In the genomic region with DNA sequence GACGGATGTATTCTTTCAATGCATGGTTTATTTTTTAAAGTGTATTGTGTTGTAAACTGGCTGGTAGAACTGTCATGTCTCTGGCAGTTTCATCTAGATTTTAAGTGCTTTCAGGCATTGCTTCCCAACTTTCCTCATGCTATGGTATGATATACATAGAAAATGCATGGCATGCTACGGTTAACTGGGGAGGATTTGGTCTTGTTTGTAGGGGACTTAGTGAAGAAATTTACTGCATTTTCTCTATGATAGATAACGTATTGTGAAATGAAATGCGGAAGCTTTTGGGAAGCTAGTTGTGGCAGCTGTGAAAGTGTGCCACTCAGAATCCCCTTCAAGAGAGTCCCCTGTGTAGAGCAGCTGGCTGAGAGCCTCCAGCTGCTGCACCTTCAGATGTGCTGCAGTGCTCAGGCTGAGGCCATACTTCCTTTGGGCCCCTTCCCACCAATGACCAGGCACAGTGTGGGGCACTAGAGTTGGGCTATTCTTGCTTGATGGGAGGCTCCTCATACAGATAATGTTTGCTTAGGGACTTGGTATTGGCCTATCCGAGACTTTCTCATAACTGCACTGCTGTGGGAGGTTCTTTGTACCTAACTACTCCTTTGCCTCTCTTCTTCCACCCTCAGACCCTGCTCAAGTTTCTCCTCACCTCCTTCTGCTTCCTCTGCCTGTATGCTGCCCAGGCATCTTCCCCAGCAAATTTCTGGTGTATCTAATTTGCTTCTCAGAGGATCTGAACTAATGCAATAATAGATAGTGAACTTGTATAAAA, we compare ENCODE assay signal across 13 cellular contexts. TPM values are rescaled to one million over a fixed set of nuclear protein-coding genes. Genes with fewer than 3 reads are reported as not detected.
DNase-seq lines count a peak whose midpoint lies in the region; ATAC-seq and TF ChIP-seq lines count a peak whose summit lies in the region.
"Had no signal": no experiment of that assay in that cellular context is flagged by ENCODE, and none has a peak within 500 bp of the region (broad histone marks: within the 10 kb centered on the region; RNA-seq: fewer than 3 reads in every experiment).

No MANE protein-coding gene starts in this region.

- ATAC-seq in HG02852 (IDR thresholded peaks at IDR 0.05; ENCODE audit: unreplicated experiment) (peak; percentile 49), T-helper 17 cell (no peak), psoas muscle (peak in 3 of 4 donors; percentile 36 to 48 (median 40)), HG02885 (IDR thresholded peaks at IDR 0.05; ENCODE audit: poor library complexity, unreplicated experiment) (no peak), GM19035 (IDR thresholded peaks at IDR 0.05; ENCODE audit: unreplicated experiment) (no peak), HG02840 (IDR thresholded peaks at IDR 0.05; ENCODE audit: low FRiP score, unreplicated experiment) (no peak)

- H3K4me1 ChIP-seq in psoas muscle, result peaks cover 77% of the 10 kb centered on the region

- TF ChIP-seq CTCF in psoas muscle (IDR thresholded peaks at IDR 0.05), result no peak

- no peaks in the 10 kb centered on the region for H3K36me3 Mint-ChIP-seq in T-helper 17 cell (ENCODE audit: low read depth)

- peak overlapping the region; percentile 77 for H3K27ac Mint-ChIP-seq in T-helper 17 cell

- intact Hi-C loops in psoas muscle (cut with DNase I), result no loop called here

- H3K27me3 ChIP-seq in psoas muscle (ENCODE audit: insufficient read depth in 3 of 3, low read length in 2 of 3), result no peaks in the 10 kb centered on the region
- H3K27me3 ChIP-seq: testis had no signal

- WGBS in psoas muscle, 3 donors, result 51 to 67% (median 55%) methylated on average over 5 of the region's 5 CpGs

- peak overlapping the region; percentile 51 for H3K27ac ChIP-seq in psoas muscle

- H3K36me3 ChIP-seq in psoas muscle (ENCODE audit: insufficient read depth in 1 of 2, low read depth in 1 of 2), result no peaks in the 10 kb centered on the region

- H3K4me3 Mint-ChIP-seq in T-helper 17 cell, result no peak overlapping the region

- H3K9me3 ChIP-seq in T-helper 17 cell (ENCODE audit: control insufficient read depth, low read length, poor library complexity, severe bottlenecking), result no peaks in the 10 kb centered on the region
- no peaks in the 10 kb centered on the region for H3K9me3 ChIP-seq in psoas muscle
- H3K9me3 ChIP-seq: testis had no signal

- H3K27me3 Mint-ChIP-seq in T-helper 17 cell, result no peaks in the 10 kb centered on the region

- DNase-seq in DMS79 treated with DMSO at 0.1 percent for 48 hours (lab: John Stamatoyannopoulos, UW) (peak; percentile 12), DMS79 (lab: John Stamatoyannopoulos, UW) (no peak), T-helper 17 cell (no peak), psoas muscle (no peak)
- DNase-seq: 8988T; activated naive CD4-positive, alpha-beta T cell treated with Interleukin-2 at 50 U/mL for 16 hours; hippocampal formation; stimulated activated CD4-positive, alpha-beta T cell treated with anti-CD3 and anti-CD28 coated beads, Interleukin-1b, Interleukin-23, amount 100 ng/mL, for 48 hours; testis had no signal

- peaks cover 31% of the 10 kb centered on the region for H3K4me1 Mint-ChIP-seq in T-helper 17 cell

- no peak overlapping the region for H3K4me3 ChIP-seq in psoas muscle
- H3K4me3 ChIP-seq: testis had no signal

RNA-seq across cellular contexts. Expression of a gene that starts 51.5 kb away (rescaled TPM):
- total RNA-seq in T-helper 17 cell (not detected), psoas muscle (under 1 TPM; 0.04 to 0.37 (median 0.20) TPM)
- under 1 TPM in 2 of 3 donors, not detected in 1; 0.01 to 0.03 TPM for polyA plus RNA-seq in psoas muscle

Comparison
In these comparisons a context has a peak if more than half of its experiments do, and no peak if none do; other contexts are left out.
1. ATAC-seq: peak in HG02852 (single experiment) and psoas muscle (3 of 4); none in T-helper 17 cell (single experiment), HG02885 (single experiment), GM19035 (single experiment) and HG02840 (single experiment).